Comparison of ENCODE assay signal across 17 cellular contexts in genomic region chrX:150856101-150856500, GRCh38.
"Had no signal": no experiment of that assay in that cellular context is flagged by ENCODE, and none has a peak within 500 bp of the region (broad histone marks: within the 10 kb centered on the region; RNA-seq: fewer than 3 reads in every experiment).

No MANE protein-coding gene starts in this region.

- H3K4me1 Mint-ChIP-seq: activated naive CD4-positive, alpha-beta T cell treated with anti-CD3 and anti-CD28 coated beads, Interleukin-2, amount 10 ng/mL, durations not matched to agents 7 days and 5 days had no signal

- DNase-seq: activated CD4-positive, alpha-beta T cell treated with anti-CD3 and anti-CD28 coated beads for 48 hours; activated naive CD4-positive, alpha-beta T cell treated with anti-CD3 and anti-CD28 coated beads, Interleukin-2, amount 10 ng/mL, durations not matched to agents 7 days and 5 days; body of pancreas; dorsolateral prefrontal cortex; gastrocnemius medialis; left cardiac atrium; naive thymus-derived CD4-positive, alpha-beta T cell; posterior cingulate gyrus; small intestine; thyroid gland; uterus had no signal

- H3K4me1 ChIP-seq: gastrocnemius medialis, right atrium auricular region, thyroid gland, uterus had no signal

- H3K27me3 ChIP-seq: body of pancreas, gastrocnemius medialis, hepatocyte, neutrophil, right atrium auricular region, thyroid gland, uterus had no signal

- H3K27ac Mint-ChIP-seq: activated naive CD4-positive, alpha-beta T cell treated with anti-CD3 and anti-CD28 coated beads, Interleukin-2, amount 10 ng/mL, durations not matched to agents 7 days and 5 days; activated T-helper 2 cell treated with anti-CD3 and anti-CD28 coated beads, Interferon-gamma antibody, Interleukin-2, Interleukin-4, amounts not matched to agents 10 μg/mL and 5 μg/mL and 100 μg/mL, durations not matched to agents 14 hours and 24 hours and 36 hours; naive thymus-derived CD4-positive, alpha-beta T cell; stimulated activated effector memory CD8-positive, alpha-beta T cell treated with anti-CD3 and anti-CD28 coated beads, Interleukin-12 subunit alpha, Interleukin-12 subunit beta, amount 100 ng/mL, for 72 hours; WTC11 had no signal

- H3K9me3 ChIP-seq: body of pancreas, gastrocnemius medialis, neutrophil, thyroid gland, uterus had no signal

- H3K27me3 Mint-ChIP-seq: activated naive CD4-positive, alpha-beta T cell treated with anti-CD3 and anti-CD28 coated beads, Interleukin-2, amount 10 ng/mL, durations not matched to agents 7 days and 5 days; naive thymus-derived CD4-positive, alpha-beta T cell had no signal

- ATAC-seq: body of pancreas; gastrocnemius medialis; left cardiac atrium; naive thymus-derived CD4-positive, alpha-beta T cell; stimulated activated effector memory CD8-positive, alpha-beta T cell treated with anti-CD3 and anti-CD28 coated beads, Interleukin-12 subunit alpha, Interleukin-12 subunit beta, amount 100 ng/mL, for 72 hours; WTC11 had no signal

- H3K36me3 ChIP-seq: gastrocnemius medialis, neutrophil, right atrium auricular region, thyroid gland, uterus had no signal

- H3K4me2 ChIP-seq: hepatocyte had no signal

- H3K27ac ChIP-seq: body of pancreas, dorsolateral prefrontal cortex, gastrocnemius medialis, hepatocyte, neutrophil, right atrium auricular region, thyroid gland, uterus had no signal

- H3K4me3 Mint-ChIP-seq: activated naive CD4-positive, alpha-beta T cell treated with anti-CD3 and anti-CD28 coated beads, Interleukin-2, amount 10 ng/mL, durations not matched to agents 7 days and 5 days; naive thymus-derived CD4-positive, alpha-beta T cell; stimulated activated effector memory CD8-positive, alpha-beta T cell treated with anti-CD3 and anti-CD28 coated beads, Interleukin-12 subunit alpha, Interleukin-12 subunit beta, amount 100 ng/mL, for 72 hours; WTC11 had no signal

- H3K36me3 Mint-ChIP-seq: stimulated activated effector memory CD8-positive, alpha-beta T cell treated with anti-CD3 and anti-CD28 coated beads, Interleukin-12 subunit alpha, Interleukin-12 subunit beta, amount 100 ng/mL, for 72 hours had no signal

- H2AFZ ChIP-seq: hepatocyte had no signal

- H3K4me3 ChIP-seq: body of pancreas, dorsolateral prefrontal cortex, gastrocnemius medialis, hepatocyte, right atrium auricular region, thyroid gland, uterus had no signal
